27 cellular contexts compared by ENCODE assay signal in the genomic region with DNA sequence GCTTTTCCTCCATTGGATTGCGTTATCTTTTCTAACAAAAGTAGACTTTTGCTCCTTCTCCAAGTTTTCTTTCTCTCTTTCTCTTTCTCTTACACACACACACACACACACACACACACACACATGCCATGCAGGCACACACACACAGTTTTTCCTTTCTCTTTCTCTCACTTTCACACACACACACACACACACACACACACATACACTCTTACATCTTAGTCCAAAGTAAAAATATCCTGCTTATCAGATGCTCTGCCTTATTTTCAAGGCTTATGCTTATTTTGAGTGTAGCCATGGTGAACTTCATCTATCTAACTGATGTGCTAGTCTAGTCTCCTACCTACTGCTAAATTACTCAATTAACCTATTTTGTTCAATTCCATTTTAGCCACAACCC. TPM values are rescaled to one million over a fixed set of nuclear protein-coding genes. Genes with fewer than 3 reads are reported as not detected.
DNase-seq lines count a peak whose midpoint lies in the region; ATAC-seq and TF ChIP-seq lines count a peak whose summit lies in the region.
"Had no signal": no experiment of that assay in that cellular context is flagged by ENCODE, and none has a peak within 500 bp of the region (broad histone marks: within the 10 kb centered on the region; RNA-seq: fewer than 3 reads in every experiment).

No MANE protein-coding gene starts in this region.

- no peak overlapping the region for H3K4me3 ChIP-seq in coronary artery
- H3K4me3 ChIP-seq in lower lobe of right lung, result no peak overlapping the region
- no peak overlapping the region for H3K4me3 ChIP-seq in tibial artery
- H3K4me3 ChIP-seq: body of pancreas, PC-9, skin epidermis had no signal

- intact Hi-C loops in lower lobe of right lung (cut with DNase I) (no loop called here), tibial artery (cut with DNase I; ENCODE audit: low total_unique reads) (no loop called here)

- no peaks in the 10 kb centered on the region for H3K9me3 Mint-ChIP-seq in T-helper 2 cell treated with Interferon-gamma antibody and Interleukin-4, amounts not matched to agents 5 μg/mL and 100 μg/mL, for 36 hours
- H3K9me3 Mint-ChIP-seq: activated T-helper 2 cell treated with anti-CD3 and anti-CD28 coated beads, Interferon-gamma antibody, Interleukin-2, Interleukin-4, amounts not matched to agents 10 μg/mL and 5 μg/mL and 100 μg/mL, durations not matched to agents 14 hours and 24 hours and 36 hours had no signal

- no peak for TF ChIP-seq CTCF in coronary artery (IDR thresholded peaks at IDR 0.05)
- no peak for TF ChIP-seq CTCF in lower lobe of right lung (IDR thresholded peaks at IDR 0.05)
- TF ChIP-seq CTCF in tibial artery (IDR thresholded peaks at IDR 0.05), result no peak

- H3K27ac ChIP-seq in coronary artery, result peak overlapping the region; percentile 47 to 55
- peak overlapping the region; percentile 53 for H3K27ac ChIP-seq in lower lobe of right lung
- peak overlapping the region; percentile 82 to 89 for H3K27ac ChIP-seq in tibial artery
- H3K27ac ChIP-seq: body of pancreas, C4-2B, neutrophil, PC-9 had no signal

- H3K4me1 Mint-ChIP-seq in T-helper 2 cell treated with Interferon-gamma antibody and Interleukin-4, amounts not matched to agents 5 μg/mL and 100 μg/mL, for 36 hours (ENCODE audit: low read depth), result no peaks in the 10 kb centered on the region

- DNase-seq in OCI-M1 (lab: John Stamatoyannopoulos, UW) (peak; percentile 43), coronary artery (ENCODE audit: low spot score) (no peak), lower lobe of right lung (no peak), tibial artery (no peak), C1 segment of cervical spinal cord (lab: John Stamatoyannopoulos, UW) (no peak)
- no peak for DNase-seq in activated naive CD4-positive, alpha-beta T cell treated with anti-CD3 and anti-CD28 coated beads, Interleukin-2, amount 50 U/mL, for 16 hours
- DNase-seq in T-helper 2 cell treated with Interferon-gamma antibody and Interleukin-4, amounts not matched to agents 5 μg/mL and 100 μg/mL, for 36 hours (ENCODE audit: low spot score), result no peak
- DNase-seq: activated CD4-positive, alpha-beta T cell treated with anti-CD3 and anti-CD28 coated beads, Interleukin-2, amount 50 U/mL, for 48 hours; activated CD4-positive, CD25-positive, alpha-beta regulatory T cell; body of pancreas; Calu3; effector CD8-positive, alpha-beta T cell; NCI-H1092 treated with DMSO at 0.1 percent for 48 hours; NCI-H2107; NCI-H446 treated with DMSO at 0.1 percent for 48 hours; PC-9; SHP77 treated with DMSO at 0.1 percent for 48 hours; stimulated activated CD4-positive, alpha-beta T cell treated with anti-CD3 and anti-CD28 coated beads, Interleukin-1b, Interleukin-23, amount 100 ng/mL, for 48 hours; substantia nigra; SW 1271 had no signal

- H3K27me3 Mint-ChIP-seq in T-helper 2 cell treated with Interferon-gamma antibody and Interleukin-4, amounts not matched to agents 5 μg/mL and 100 μg/mL, for 36 hours (ENCODE audit: low read depth), result no peaks in the 10 kb centered on the region

- H3K9me3 ChIP-seq in lower lobe of right lung, result no peaks in the 10 kb centered on the region
- no peaks in the 10 kb centered on the region for H3K9me3 ChIP-seq in tibial artery
- H3K9me3 ChIP-seq: body of pancreas, neutrophil had no signal

- no peak for ATAC-seq in lower lobe of right lung
- no peak for ATAC-seq in esophagus mucosa
- ATAC-seq: body of pancreas, HCT116 had no signal

- no peaks in the 10 kb centered on the region for H3K36me3 Mint-ChIP-seq in T-helper 2 cell treated with Interferon-gamma antibody and Interleukin-4, amounts not matched to agents 5 μg/mL and 100 μg/mL, for 36 hours (ENCODE audit: low read depth)
- H3K36me3 Mint-ChIP-seq: activated naive CD8-positive, alpha-beta T cell had no signal

- no peaks in the 10 kb centered on the region for H3K4me1 ChIP-seq in lower lobe of right lung
- peaks cover 0 to 60% (median 17%) of the 10 kb centered on the region in 4 donors for H3K4me1 ChIP-seq in tibial artery

- no peaks in the 10 kb centered on the region for H3K36me3 ChIP-seq in lower lobe of right lung
- H3K36me3 ChIP-seq in tibial artery, result no peaks in the 10 kb centered on the region
- H3K36me3 ChIP-seq: neutrophil had no signal

- no peak overlapping the region for H3K27ac Mint-ChIP-seq in T-helper 2 cell treated with Interferon-gamma antibody and Interleukin-4, amounts not matched to agents 5 μg/mL and 100 μg/mL, for 36 hours
- H3K27ac Mint-ChIP-seq: activated naive CD8-positive, alpha-beta T cell; activated T-helper 2 cell treated with anti-CD3 and anti-CD28 coated beads, Interferon-gamma antibody, Interleukin-2, Interleukin-4, amounts not matched to agents 10 μg/mL and 5 μg/mL and 100 μg/mL, durations not matched to agents 14 hours and 24 hours and 36 hours had no signal

- H3K27me3 ChIP-seq in lower lobe of right lung (ENCODE audit: low read depth) (no peaks in the 10 kb centered on the region), tibial artery (no peaks in the 10 kb centered on the region)
- H3K27me3 ChIP-seq: body of pancreas, neutrophil had no signal

- H3K4me3 Mint-ChIP-seq in T-helper 2 cell treated with Interferon-gamma antibody and Interleukin-4, amounts not matched to agents 5 μg/mL and 100 μg/mL, for 36 hours, result no peak overlapping the region
- H3K4me3 Mint-ChIP-seq: activated naive CD8-positive, alpha-beta T cell had no signal

RNA-seq across cellular contexts. Expression of gene RAB23, which starts 34.4 kb away (rescaled TPM):
- total RNA-seq in lower lobe of right lung, result 11.3 TPM
- 2.4 TPM for total RNA-seq in esophagus mucosa
